Comparison of ENCODE assay signal across 11 cellular contexts in genomic region chr16:2518823-2519710, GRCh38. TPM values are rescaled to one million over a fixed set of nuclear protein-coding genes. Genes with fewer than 3 reads are reported as not detected.
DNase-seq lines count a peak whose midpoint lies in the region; ATAC-seq, FAIRE-seq and TF ChIP-seq lines count a peak whose summit lies in the region.
"Had no signal": no experiment of that assay in that cellular context is flagged by ENCODE, and none has a peak within 500 bp of the region (broad histone marks: within the 10 kb centered on the region; RNA-seq: fewer than 3 reads in every experiment).

No MANE protein-coding gene starts in this region.

- CTCF ChIA-PET in A549 (lab: Yijun Ruan, JAX), result interaction anchor here (1.4 to 3.6 kb wide), 2 partner anchors 12 to 18 kb away, joined by 6 to 13 read pairs; partner anchors contain the start of gene CEMP1
- CTCF ChIA-PET in PC-3 (lab: Charles Lee), result no interaction called here
- CTCF ChIA-PET in GM10248 (lab: Yijun Ruan, JAX), result interaction anchor here (1.1 kb wide), 1 partner anchor 179 kb away, joined by 3 read pairs; the partner anchor contains the start of gene ABCA3

- no peak overlapping the region for H2BK5ac ChIP-seq in neuronal stem cell (ENCODE audit: low read length)

- H4K8ac ChIP-seq in neuronal stem cell (ENCODE audit: low read depth, low read length), result peak overlapping the region; percentile 65

- peak overlapping the region; percentile 41 for H2BK12ac ChIP-seq in neuronal stem cell (ENCODE audit: low read length)

- H3K4me2 ChIP-seq in A549 (peak overlapping the region; percentile 87), PC-3 (ENCODE audit: low read length) (peak overlapping the region; percentile 13; the same call in 1 of the 2 replicates), neuronal stem cell (ENCODE audit: insufficient read depth, low read length, poor library complexity, severe bottlenecking) (no peak overlapping the region)

- in situ Hi-C loops in brain microvascular endothelial cell (cut with HindIII; ENCODE audit: low pct_ligation_motif_present, low sequenced_read_pairs), result no loop called here

- peaks cover 40% of the 10 kb centered on the region for H4K20me1 ChIP-seq in PC-3 (ENCODE audit: low read length)

- H2AFZ ChIP-seq in PC-3 (ENCODE audit: low read length) (no peak overlapping the region), neuronal stem cell (ENCODE audit: low read length) (no peak overlapping the region)

- H3K4ac ChIP-seq in neuronal stem cell (ENCODE audit: low read length), result no peak overlapping the region

- DNase-seq in A549 (ENCODE audit: low read depth in 1 of 2, low spot score in 1 of 2) (no peak), PC-3 (no peak), epithelial cell of prostate (ENCODE audit: low read depth, low spot score) (no peak), neuronal stem cell (ENCODE audit: low spot score) (no peak), middle frontal gyrus (ENCODE audit: extremely low spot score, low spot score) (no peak), GM10248 (ENCODE audit: extremely low spot score) (no peak), brain microvascular endothelial cell (no peak)

- intact Hi-C loops in PC-3 (cut with micrococcal nuclease), result no loop called here

- TF ChIP-seq RAD21 in A549 (conservative IDR thresholded peaks at IDR 0.05 in 1 of 2, IDR thresholded peaks at IDR 0.05 in 1 of 2), result no peak

- H3K9ac ChIP-seq in PC-3 (ENCODE audit: low read length), result no peak overlapping the region
- peak overlapping the region; percentile 44 for H3K9ac ChIP-seq in neuronal stem cell (ENCODE audit: low read depth, low read length, poor library complexity)

- H3K4me3 ChIP-seq in A549 (no peak overlapping the region), PC-3 (ENCODE audit: low read length) (no peak overlapping the region), neuronal stem cell (ENCODE audit: low read length in 2 of 2) (peak overlapping the region in 1 of 2 donors; percentile 27), brain microvascular endothelial cell (ENCODE audit: low read depth, low read length) (no peak overlapping the region)

- H2BK120ac ChIP-seq in neuronal stem cell (ENCODE audit: low read depth, low read length), result no peak overlapping the region

- H3K18ac ChIP-seq in neuronal stem cell (ENCODE audit: low read length), result peak overlapping the region; percentile 38

- H3K23ac ChIP-seq in neuronal stem cell (ENCODE audit: low read depth, low read length, poor library complexity), result no peak overlapping the region

- H3K9me2 ChIP-seq in PC-3 (replicated peaks; ENCODE audit: low read length), result no peaks in the 10 kb centered on the region

- no peak for TF ChIP-seq CTCF in A549 (IDR thresholded peaks at IDR 0.05)
- no peak for TF ChIP-seq CTCF in PC-3 (conservative IDR thresholded peaks at IDR 0.05; ENCODE audit: low read depth, low read length)
- no peak for TF ChIP-seq CTCF in GM10248 (IDR thresholded peaks at IDR 0.05; ENCODE audit: control extremely low read depth, extremely low read depth, low read depth, missing control alignments)
- TF ChIP-seq CTCF in brain microvascular endothelial cell (IDR thresholded peaks at IDR 0.05; ENCODE audit: low read depth, low read length, missing control alignments), result no peak

- no peak for TF ChIP-seq EP300 in A549 (IDR thresholded peaks at IDR 0.05)

- H4K91ac ChIP-seq in neuronal stem cell (ENCODE audit: low read depth, low read length, poor library complexity), result no peak overlapping the region

- H3K9me3 ChIP-seq in A549 (no peaks in the 10 kb centered on the region), PC-3 (ENCODE audit: low read length) (no peaks in the 10 kb centered on the region), neuronal stem cell (replicated peaks in 1 of 2; ENCODE audit: control insufficient read depth in 2 of 2, insufficient read depth in 1 of 2, low read depth in 1 of 2, low read length in 2 of 2) (no peaks in the 10 kb centered on the region)
- H3K9me3 ChIP-seq: SJSA1 had no signal

- BruUV-seq in PC-3 (replicated peaks; lab: Mats Ljungman, UMichigan), result no TSS peak

- peaks cover 74% of the 10 kb centered on the region for H3K79me2 ChIP-seq in PC-3 (ENCODE audit: low read length)

- H3K27me3 ChIP-seq in PC-3 (ENCODE audit: low read length), result no peaks in the 10 kb centered on the region
- H3K27me3 ChIP-seq in neuronal stem cell (ENCODE audit: control insufficient read depth in 3 of 3, insufficient read depth in 3 of 3, low read depth in 1 of 3, low read length in 3 of 3), result no peaks in the 10 kb centered on the region
- H3K27me3 ChIP-seq in brain microvascular endothelial cell (replicated peaks), result no peaks in the 10 kb centered on the region
- H3K27me3 ChIP-seq: SJSA1 had no signal

- no peak overlapping the region for H3K14ac ChIP-seq in neuronal stem cell (ENCODE audit: low read length)

- H3F3A ChIP-seq in PC-3 (ENCODE audit: low read length, unreplicated experiment), result no peaks in the 10 kb centered on the region

- no peak for TF ChIP-seq POLR2A in A549 (IDR thresholded peaks at IDR 0.05; ENCODE audit: low read length)

- H2AK5ac ChIP-seq in neuronal stem cell (ENCODE audit: low read depth, low read length), result no peak overlapping the region

- H3K79me1 ChIP-seq in neuronal stem cell (ENCODE audit: low read depth, low read length), result peaks cover 39% of the 10 kb centered on the region

- H2BK15ac ChIP-seq in neuronal stem cell (ENCODE audit: low read length), result no peak overlapping the region

- peak; percentile 2 to 35; a peak in 3 of 6 replicates for ATAC-seq in A549
- no peak for ATAC-seq in PC-3
- ATAC-seq in HG03095 (IDR thresholded peaks at IDR 0.05; ENCODE audit: unreplicated experiment), result no peak

- H3K4me1 ChIP-seq in A549 (peaks cover 40% of the 10 kb centered on the region), PC-3 (ENCODE audit: insufficient read depth, low read length) (peaks cover 32% of the 10 kb centered on the region), neuronal stem cell (ENCODE audit: control insufficient read depth in 2 of 2, insufficient read depth in 1 of 2, low read depth in 1 of 2, low read length in 2 of 2) (peaks cover 16 to 17% of the 10 kb centered on the region in 2 donors)

- peaks cover 4% of the 10 kb centered on the region; the same call in 1 of the 2 replicates for H3K36me3 ChIP-seq in PC-3 (ENCODE audit: low read depth, low read length)
- H3K36me3 ChIP-seq in neuronal stem cell (replicated peaks in 1 of 2; ENCODE audit: control insufficient read depth in 2 of 2, insufficient read depth in 2 of 2, low read length in 2 of 2), result peaks cover 13 to 46% of the 10 kb centered on the region in 2 donors
- peaks cover 19% of the 10 kb centered on the region for H3K36me3 ChIP-seq in brain microvascular endothelial cell (replicated peaks)

- peak overlapping the region in 1 of 2 experiments; percentile 96; a peak in 1 of 6 replicates for H3K27ac ChIP-seq in A549
- H3K27ac ChIP-seq in PC-3 (ENCODE audit: low read length), result no peak overlapping the region
- peak overlapping the region; percentile 96 for H3K27ac ChIP-seq in epithelial cell of prostate
- H3K27ac ChIP-seq in neuronal stem cell (replicated peaks; ENCODE audit: low read length), result no peak overlapping the region
- H3K27ac ChIP-seq in brain microvascular endothelial cell, result no peak overlapping the region
- H3K27ac ChIP-seq: SJSA1 had no signal

- FAIRE-seq in A549 (lab: Jason Lieb, UNC), result no peak
- FAIRE-seq: colon had no signal

- whole genome bisulfite sequencing in A549 (ENCODE audit: missing lambda C conversion rate), result 94% methylated on average over 35 of the region's 39 CpGs
- no CpG with 5 or more reads among the region's 39 CpGs for WGBS in neuronal stem cell (ENCODE audit: extremely low coverage in 2 of 2, insufficient read length in 2 of 2, insufficient replicate concordance in 1 of 2), 2 donors

- POLR2A ChIA-PET in A549 (lab: Yijun Ruan, JAX), result interaction anchor here (1.2 to 2.8 kb wide), 2 partner anchors 13 to 364 kb away, joined by 4 to 21 read pairs; partner anchors contain the start of genes CEMP1 and TRAF7
- POLR2A ChIA-PET in PC-3 (lab: Charles Lee; ENCODE audit: unreplicated experiment), result interaction anchor here (0.6 kb wide), 1 partner anchor 14 kb away, joined by 4 read pairs; no protein-coding TSS in a partner anchor
- POLR2A ChIA-PET in GM10248 (lab: Yijun Ruan, JAX), result interaction anchor here (1.0 to 1.5 kb wide), 4 partner anchors 9 to 13 kb away, joined by 3 to 9 read pairs (median 4); partner anchors contain the start of gene CEMP1

RNA-seq across cellular contexts. Expression of gene AMDHD2, which starts 1.1 kb away (rescaled TPM):
- polyA plus RNA-seq in A549 (2011; rRNA removed) (5.2 and 6.6 TPM in 2 replicates), A549 (2017; fragmentation: RNase III; extraction: RNeasy Plus Mini Kit Qiagen cat#74134 plus additional on column Dnase treatment) (21.7 to 28.8 TPM (median 27.7 TPM) in 3 replicates)
- polyA plus RNA-seq in A549 (2012; cell fraction: cytosol; rRNA removed), result 22.2 and 28.7 TPM in 2 replicates
- polyA plus RNA-seq in A549 (2012; cell fraction: nucleus; rRNA removed), result 173 and 198 TPM in 2 replicates
- polyA minus RNA-seq in A549 (2011; rRNA and poly(A)+ RNA removed), result 6.9 and 9.6 TPM in 2 replicates
- 50.3 and 62.8 TPM in 2 replicates for total RNA-seq in PC-3 (2014; rRNA removed)
- polyA plus RNA-seq in neuronal stem cell (2013, experiment 1 of 2), result 6.3 TPM
- polyA plus RNA-seq in neuronal stem cell (2013, experiment 2 of 2), result 6.9 TPM

RNA-seq across cellular contexts. Expression of gene ATP6V0C, which starts 5.3 kb away (rescaled TPM):
- polyA plus RNA-seq in A549 (2011; rRNA removed), result 9.4 and 14.7 TPM in 2 replicates
- 93.2 and 106 TPM in 2 replicates for polyA plus RNA-seq in A549 (2012; cell fraction: cytosol; rRNA removed)
- polyA plus RNA-seq in A549 (2012; cell fraction: nucleus; rRNA removed), result 111 and 115 TPM in 2 replicates
- polyA plus RNA-seq in A549 (2017; fragmentation: RNase III; extraction: RNeasy Plus Mini Kit Qiagen cat#74134 plus additional on column Dnase treatment), result 152 to 153 TPM (median 153 TPM) in 3 replicates
- polyA minus RNA-seq in A549 (2011; rRNA and poly(A)+ RNA removed), result 15.8 and 32.8 TPM in 2 replicates
- total RNA-seq in PC-3 (2014; rRNA removed), result 67.4 and 80.2 TPM in 2 replicates
- polyA plus RNA-seq in neuronal stem cell (2013, experiment 1 of 2), result 244 TPM
- polyA plus RNA-seq in neuronal stem cell (2013, experiment 2 of 2), result 240 TPM

RNA-seq across cellular contexts. Expression of gene CEMP1, which starts 12.1 kb away (rescaled TPM):
- not detected in 2 replicates for polyA plus RNA-seq in A549 (2011; rRNA removed)
- polyA plus RNA-seq in A549 (2012; cell fraction: cytosol; rRNA removed), result not detected in 2 replicates
- not detected in 2 replicates for polyA plus RNA-seq in A549 (2012; cell fraction: nucleus; rRNA removed)
- polyA plus RNA-seq in A549 (2017; fragmentation: RNase III; extraction: RNeasy Plus Mini Kit Qiagen cat#74134 plus additional on column Dnase treatment), result not detected in 3 replicates
- not detected in 2 replicates for polyA minus RNA-seq in A549 (2011; rRNA and poly(A)+ RNA removed)
- 0.46 TPM in 1 of 2 replicates, not detected in the other for total RNA-seq in PC-3 (2014; rRNA removed)
- polyA plus RNA-seq in neuronal stem cell (2013, experiment 1 of 2), result not detected
- 0.03 TPM for polyA plus RNA-seq in neuronal stem cell (2013, experiment 2 of 2)
- total RNA-seq: pulmonary artery endothelial cell, SJSA1 had no signal

RNA-seq across cellular contexts. Expression of gene PDPK1, which starts 18.8 kb away (rescaled TPM):
- polyA plus RNA-seq in A549 (2011; rRNA removed), result 29.7 and 38.1 TPM in 2 replicates
- polyA plus RNA-seq in A549 (2012; cell fraction: cytosol; rRNA removed), result 11.2 and 18.2 TPM in 2 replicates
- polyA plus RNA-seq in A549 (2012; cell fraction: nucleus; rRNA removed), result 19.4 and 19.5 TPM in 2 replicates
- polyA plus RNA-seq in A549 (2017; fragmentation: RNase III; extraction: RNeasy Plus Mini Kit Qiagen cat#74134 plus additional on column Dnase treatment), result 17.3 to 17.8 TPM (median 17.7 TPM) in 3 replicates
- polyA minus RNA-seq in A549 (2011; rRNA and poly(A)+ RNA removed), result 19.6 and 20.5 TPM in 2 replicates
- total RNA-seq in PC-3 (2014; rRNA removed), result 13.7 and 18.9 TPM in 2 replicates
- polyA plus RNA-seq in neuronal stem cell (2013, experiment 1 of 2), result 9.7 TPM
- polyA plus RNA-seq in neuronal stem cell (2013, experiment 2 of 2), result 10.3 TPM

RNA-seq across cellular contexts. Expression of gene TBC1D24, which starts 44.1 kb away (rescaled TPM):
- 4.0 and 4.2 TPM in 2 replicates for polyA plus RNA-seq in A549 (2011; rRNA removed)
- polyA plus RNA-seq in A549 (2012; cell fraction: cytosol; rRNA removed), result 6.2 and 8.4 TPM in 2 replicates
- polyA plus RNA-seq in A549 (2012; cell fraction: nucleus; rRNA removed), result 19.7 and 29.5 TPM in 2 replicates
- polyA plus RNA-seq in A549 (2017; fragmentation: RNase III; extraction: RNeasy Plus Mini Kit Qiagen cat#74134 plus additional on column Dnase treatment), result 5.9 to 7.3 TPM (median 6.3 TPM) in 3 replicates
- polyA minus RNA-seq in A549 (2011; rRNA and poly(A)+ RNA removed), result 5.1 and 7.7 TPM in 2 replicates
- 11.3 and 15.2 TPM in 2 replicates for total RNA-seq in PC-3 (2014; rRNA removed)
- 7.1 TPM for polyA plus RNA-seq in neuronal stem cell (2013, experiment 1 of 2)
- polyA plus RNA-seq in neuronal stem cell (2013, experiment 2 of 2), result 7.2 TPM

Comparison
In these comparisons a context has a peak if more than half of its experiments do, and no peak if none do; other contexts are left out.
1. ATAC-seq: peak in A549 (2 of 2); none in PC-3 (single experiment) and HG03095 (single experiment).